In genomic region chr11:79676396-79676795, GRCh38 we compare ENCODE assay signal across 30 cellular contexts.
"Had no signal": no experiment of that assay in that cellular context is flagged by ENCODE, and none has a peak within 500 bp of the region (broad histone marks: within the 10 kb centered on the region; RNA-seq: fewer than 3 reads in every experiment).

No MANE protein-coding gene starts in this region.

- DNase-seq: natural killer cell; occipital lobe; ovary; posterior cingulate gyrus; psoas muscle; right cardiac atrium; spleen; stimulated activated CD4-positive, alpha-beta T cell treated with anti-CD3 and anti-CD28 coated beads, Interleukin-12 subunit alpha, Interleukin-12 subunit beta, amount 100 ng/mL, for 4 hours; stimulated activated CD4-positive, alpha-beta T cell treated with anti-CD3 and anti-CD28 coated beads, Interleukin-1b, Interleukin-23, amount 100 ng/mL, for 48 hours; stimulated activated CD4-positive, alpha-beta T cell treated with anti-CD3 and anti-CD28 coated beads, Interleukin-4, amount 100 ng/mL, for 1 hour; stimulated activated CD4-positive, alpha-beta T cell treated with anti-CD3 and anti-CD28 coated beads, Interleukin-4, amount 100 ng/mL, for 4 hours; stimulated activated CD8-positive, alpha-beta memory T cell treated with anti-CD3 and anti-CD28 coated beads, Interleukin-4, amount 100 ng/mL, for 48 hours; stimulated activated naive CD4-positive, alpha-beta T cell; stimulated activated naive CD8-positive, alpha-beta T cell treated with anti-CD3 and anti-CD28 coated beads, Interleukin-15, amount 100 ng/mL, for 72 hours; stimulated activated naive CD8-positive, alpha-beta T cell treated with anti-CD3 and anti-CD28 coated beads, Interleukin-15, Interleukin-2, amounts not matched to agents 100 U/mL and 50 U/mL, for 24 hours; substantia nigra; testis; tibial artery; transverse colon; upper lobe of right lung; uterus had no signal

- H3K36me3 Mint-ChIP-seq: natural killer cell; neural progenitor cell; stimulated activated memory B cell treated with anti-CD40 and anti-IgM and Interleukin-4, amounts not matched to agents 10 μg/mL and 1 μg/mL and 100 μg/mL, for 72 hours; type B pancreatic cell had no signal

- H3K4me1 Mint-ChIP-seq: natural killer cell; nephron; stimulated activated memory B cell treated with anti-CD40 and anti-IgM and Interleukin-4, amounts not matched to agents 10 μg/mL and 1 μg/mL and 100 μg/mL, for 72 hours; stimulated activated naive CD8-positive, alpha-beta T cell treated with anti-CD3 and anti-CD28 coated beads, Interleukin-15, amount 100 ng/mL, for 72 hours had no signal

- H3K4me3 ChIP-seq: neural progenitor cell, ovary, psoas muscle, skin epidermis, smooth muscle cell, spleen, suprapubic skin, testis, tibial artery, transverse colon, upper lobe of right lung, uterus had no signal

- H3K4me3 Mint-ChIP-seq: natural killer cell; nephron; neural progenitor cell; stimulated activated memory B cell treated with anti-CD40 and anti-IgM and Interleukin-4, amounts not matched to agents 10 μg/mL and 1 μg/mL and 100 μg/mL, for 72 hours; stimulated activated naive CD8-positive, alpha-beta T cell treated with anti-CD3 and anti-CD28 coated beads, Interleukin-15, amount 100 ng/mL, for 72 hours; type B pancreatic cell had no signal

- H3K27me3 ChIP-seq: neural progenitor cell, ovary, spleen, suprapubic skin, testis, tibial artery, transverse colon, upper lobe of right lung, uterus had no signal

- ATAC-seq: natural killer cell; psoas muscle; right cardiac atrium; sciatic nerve; stimulated activated memory B cell treated with anti-CD40 and anti-IgM and Interleukin-4, amounts not matched to agents 10 μg/mL and 1 μg/mL and 100 μg/mL, for 72 hours; stimulated activated naive CD8-positive, alpha-beta T cell treated with anti-CD3 and anti-CD28 coated beads, Interleukin-15, amount 100 ng/mL, for 72 hours; stimulated activated naive CD8-positive, alpha-beta T cell treated with anti-CD3 and anti-CD28 coated beads, Interleukin-15, Interleukin-2, amounts not matched to agents 100 U/mL and 50 U/mL, for 24 hours; upper lobe of right lung had no signal

- H3K9me3 ChIP-seq: ovary, psoas muscle, spleen, suprapubic skin, testis, tibial artery, transverse colon, upper lobe of right lung, uterus had no signal

- H3K27ac Mint-ChIP-seq: natural killer cell; nephron; neural progenitor cell; progenitor cell of endocrine pancreas; stimulated activated memory B cell treated with anti-CD40 and anti-IgM and Interleukin-4, amounts not matched to agents 10 μg/mL and 1 μg/mL and 100 μg/mL, for 72 hours; stimulated activated naive CD8-positive, alpha-beta T cell treated with anti-CD3 and anti-CD28 coated beads, Interleukin-15, amount 100 ng/mL, for 72 hours; type B pancreatic cell had no signal

- H3K36me3 ChIP-seq: neural progenitor cell, ovary, spleen, suprapubic skin, tibial artery, transverse colon, upper lobe of right lung, uterus had no signal
